In genomic region chr6:34928695-34929094, GRCh38 we compare ENCODE assay signal across 1 cellular context.
TF ChIP-seq lines count a peak whose summit lies in the region.

No MANE protein-coding gene starts in this region.

TF ChIP-seq in HepG2, 621 proteins besides CTCF, POLR2A, EP300 and RAD21 (continued from another document):
- TF ChIP-seq ZHX1 (CRISPR knock-in tag; IDR thresholded peaks at IDR 0.05; ENCODE audit: low read depth) (no peak), POGZ (CRISPR knock-in tag; IDR thresholded peaks at IDR 0.05) (no peak)
